2 cellular contexts compared by ENCODE assay signal in the genomic region with DNA sequence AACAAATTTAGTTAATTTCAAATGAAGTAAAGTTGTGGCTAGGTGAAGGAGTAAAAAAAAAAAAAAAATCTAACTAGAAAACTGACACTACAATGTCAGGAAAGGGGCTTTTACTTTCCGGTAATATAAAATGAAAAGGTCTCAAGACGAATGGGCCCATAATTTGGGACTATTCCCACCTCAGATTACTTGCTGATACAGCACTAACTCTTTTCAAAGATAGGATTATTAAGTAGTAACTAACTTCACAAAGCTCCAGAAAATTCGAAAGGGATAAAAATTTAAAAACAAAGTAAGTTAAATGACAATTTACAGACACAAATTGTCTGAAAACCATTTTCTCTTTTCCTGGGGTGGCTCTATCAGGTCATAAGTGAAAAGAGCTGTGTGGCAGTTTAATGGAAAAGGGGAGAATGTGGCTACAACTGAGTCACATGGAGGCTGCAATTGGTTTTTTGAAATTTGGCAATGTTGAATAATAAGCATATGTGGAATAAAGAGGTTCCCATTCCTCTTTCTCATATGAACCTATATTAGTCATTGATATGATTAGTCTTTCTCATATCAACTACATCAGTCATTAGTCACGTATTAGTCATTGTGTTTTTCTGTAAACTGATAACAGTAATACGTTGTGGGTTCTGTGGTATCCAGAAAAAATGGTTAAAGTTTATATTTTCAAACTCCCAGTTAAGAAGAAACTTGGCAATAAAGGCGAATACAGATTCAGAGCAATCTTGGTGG.
TF ChIP-seq lines count a peak whose summit lies in the region.

No MANE protein-coding gene starts in this region.

TF ChIP-seq in A549, 52 proteins besides CTCF, POLR2A, EP300 and RAD21 (continued from another document):
- TF ChIP-seq, protein P1, sequence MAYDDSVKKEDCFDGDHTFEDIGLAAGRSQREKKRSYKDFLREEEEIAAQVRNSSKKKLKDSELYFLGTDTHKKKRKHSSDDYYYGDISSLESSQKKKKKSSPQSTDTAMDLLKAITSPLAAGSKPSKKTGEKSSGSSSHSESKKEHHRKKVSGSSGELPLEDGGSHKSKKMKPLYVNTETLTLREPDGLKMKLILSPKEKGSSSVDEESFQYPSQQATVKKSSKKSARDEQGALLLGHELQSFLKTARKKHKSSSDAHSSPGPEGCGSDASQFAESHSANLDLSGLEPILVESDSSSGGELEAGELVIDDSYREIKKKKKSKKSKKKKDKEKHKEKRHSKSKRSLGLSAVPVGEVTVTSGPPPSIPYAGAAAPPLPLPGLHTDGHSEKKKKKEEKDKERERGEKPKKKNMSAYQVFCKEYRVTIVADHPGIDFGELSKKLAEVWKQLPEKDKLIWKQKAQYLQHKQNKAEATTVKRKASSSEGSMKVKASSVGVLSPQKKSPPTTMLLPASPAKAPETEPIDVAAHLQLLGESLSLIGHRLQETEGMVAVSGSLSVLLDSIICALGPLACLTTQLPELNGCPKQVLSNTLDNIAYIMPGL (CRISPR knock-in tag; IDR thresholded peaks at IDR 0.05; ENCODE audit: borderline replicate concordance), result no peak
- TF ChIP-seq GATA3 (IDR thresholded peaks at IDR 0.05; ENCODE audit: borderline replicate concordance), result peak; percentile 27; the same call in 1 of the 2 replicates
- TF ChIP-seq ZC3H11A (IDR thresholded peaks at IDR 0.05), result no peak
- TF ChIP-seq ZSCAN20 (CRISPR knock-in tag; IDR thresholded peaks at IDR 0.05), result no peak
- TF ChIP-seq HOXA7 (CRISPR knock-in tag; IDR thresholded peaks at IDR 0.05), result no peak
- no peak for TF ChIP-seq FOSL2 (IDR thresholded peaks at IDR 0.05)
- TF ChIP-seq FOSL2 (CRISPR knock-in tag; IDR thresholded peaks at IDR 0.05), result peak; percentile 75
- 0 out of 2 replicates have a peak, but pooled peaks have one; percentile 44 for TF ChIP-seq JUNB (IDR thresholded peaks at IDR 0.05)

TF ChIP-seq in IMR-90, 13 proteins besides CTCF, POLR2A, EP300 and RAD21 (continued from another document):
- TF ChIP-seq CHD1 (IDR thresholded peaks at IDR 0.05; ENCODE audit: low read depth, low read length) (no peak), RFX5 (IDR thresholded peaks at IDR 0.05; ENCODE audit: low read depth, low read length) (no peak), MXI1 (IDR thresholded peaks at IDR 0.05; ENCODE audit: borderline replicate concordance, low read depth, low read length) (no peak), FOS (IDR thresholded peaks at IDR 0.05; ENCODE audit: low read depth, low read length) (peak; percentile 96), RCOR1 (IDR thresholded peaks at IDR 0.05; ENCODE audit: insufficient replicate concordance, low read length) (no peak), BHLHE40 (IDR thresholded peaks at IDR 0.05; ENCODE audit: low read depth, low read length) (peak; percentile 70; the same call in 1 of the 2 replicates)
- TF ChIP-seq, protein P2, sequence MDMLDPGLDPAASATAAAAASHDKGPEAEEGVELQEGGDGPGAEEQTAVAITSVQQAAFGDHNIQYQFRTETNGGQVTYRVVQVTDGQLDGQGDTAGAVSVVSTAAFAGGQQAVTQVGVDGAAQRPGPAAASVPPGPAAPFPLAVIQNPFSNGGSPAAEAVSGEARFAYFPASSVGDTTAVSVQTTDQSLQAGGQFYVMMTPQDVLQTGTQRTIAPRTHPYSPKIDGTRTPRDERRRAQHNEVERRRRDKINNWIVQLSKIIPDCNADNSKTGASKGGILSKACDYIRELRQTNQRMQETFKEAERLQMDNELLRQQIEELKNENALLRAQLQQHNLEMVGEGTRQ (IDR thresholded peaks at IDR 0.05; ENCODE audit: low read depth, low read length), result peak; percentile 77
